1 cellular context compared by ENCODE assay signal in genomic region chr19:3987619-3988371, GRCh38.
TF ChIP-seq lines count a peak whose summit lies in the region.

No MANE protein-coding gene starts in this region.

TF ChIP-seq in K562, 482 proteins besides CTCF, POLR2A, EP300 and RAD21 (continued from another document and continues in another):
- TF ChIP-seq, protein P1, sequence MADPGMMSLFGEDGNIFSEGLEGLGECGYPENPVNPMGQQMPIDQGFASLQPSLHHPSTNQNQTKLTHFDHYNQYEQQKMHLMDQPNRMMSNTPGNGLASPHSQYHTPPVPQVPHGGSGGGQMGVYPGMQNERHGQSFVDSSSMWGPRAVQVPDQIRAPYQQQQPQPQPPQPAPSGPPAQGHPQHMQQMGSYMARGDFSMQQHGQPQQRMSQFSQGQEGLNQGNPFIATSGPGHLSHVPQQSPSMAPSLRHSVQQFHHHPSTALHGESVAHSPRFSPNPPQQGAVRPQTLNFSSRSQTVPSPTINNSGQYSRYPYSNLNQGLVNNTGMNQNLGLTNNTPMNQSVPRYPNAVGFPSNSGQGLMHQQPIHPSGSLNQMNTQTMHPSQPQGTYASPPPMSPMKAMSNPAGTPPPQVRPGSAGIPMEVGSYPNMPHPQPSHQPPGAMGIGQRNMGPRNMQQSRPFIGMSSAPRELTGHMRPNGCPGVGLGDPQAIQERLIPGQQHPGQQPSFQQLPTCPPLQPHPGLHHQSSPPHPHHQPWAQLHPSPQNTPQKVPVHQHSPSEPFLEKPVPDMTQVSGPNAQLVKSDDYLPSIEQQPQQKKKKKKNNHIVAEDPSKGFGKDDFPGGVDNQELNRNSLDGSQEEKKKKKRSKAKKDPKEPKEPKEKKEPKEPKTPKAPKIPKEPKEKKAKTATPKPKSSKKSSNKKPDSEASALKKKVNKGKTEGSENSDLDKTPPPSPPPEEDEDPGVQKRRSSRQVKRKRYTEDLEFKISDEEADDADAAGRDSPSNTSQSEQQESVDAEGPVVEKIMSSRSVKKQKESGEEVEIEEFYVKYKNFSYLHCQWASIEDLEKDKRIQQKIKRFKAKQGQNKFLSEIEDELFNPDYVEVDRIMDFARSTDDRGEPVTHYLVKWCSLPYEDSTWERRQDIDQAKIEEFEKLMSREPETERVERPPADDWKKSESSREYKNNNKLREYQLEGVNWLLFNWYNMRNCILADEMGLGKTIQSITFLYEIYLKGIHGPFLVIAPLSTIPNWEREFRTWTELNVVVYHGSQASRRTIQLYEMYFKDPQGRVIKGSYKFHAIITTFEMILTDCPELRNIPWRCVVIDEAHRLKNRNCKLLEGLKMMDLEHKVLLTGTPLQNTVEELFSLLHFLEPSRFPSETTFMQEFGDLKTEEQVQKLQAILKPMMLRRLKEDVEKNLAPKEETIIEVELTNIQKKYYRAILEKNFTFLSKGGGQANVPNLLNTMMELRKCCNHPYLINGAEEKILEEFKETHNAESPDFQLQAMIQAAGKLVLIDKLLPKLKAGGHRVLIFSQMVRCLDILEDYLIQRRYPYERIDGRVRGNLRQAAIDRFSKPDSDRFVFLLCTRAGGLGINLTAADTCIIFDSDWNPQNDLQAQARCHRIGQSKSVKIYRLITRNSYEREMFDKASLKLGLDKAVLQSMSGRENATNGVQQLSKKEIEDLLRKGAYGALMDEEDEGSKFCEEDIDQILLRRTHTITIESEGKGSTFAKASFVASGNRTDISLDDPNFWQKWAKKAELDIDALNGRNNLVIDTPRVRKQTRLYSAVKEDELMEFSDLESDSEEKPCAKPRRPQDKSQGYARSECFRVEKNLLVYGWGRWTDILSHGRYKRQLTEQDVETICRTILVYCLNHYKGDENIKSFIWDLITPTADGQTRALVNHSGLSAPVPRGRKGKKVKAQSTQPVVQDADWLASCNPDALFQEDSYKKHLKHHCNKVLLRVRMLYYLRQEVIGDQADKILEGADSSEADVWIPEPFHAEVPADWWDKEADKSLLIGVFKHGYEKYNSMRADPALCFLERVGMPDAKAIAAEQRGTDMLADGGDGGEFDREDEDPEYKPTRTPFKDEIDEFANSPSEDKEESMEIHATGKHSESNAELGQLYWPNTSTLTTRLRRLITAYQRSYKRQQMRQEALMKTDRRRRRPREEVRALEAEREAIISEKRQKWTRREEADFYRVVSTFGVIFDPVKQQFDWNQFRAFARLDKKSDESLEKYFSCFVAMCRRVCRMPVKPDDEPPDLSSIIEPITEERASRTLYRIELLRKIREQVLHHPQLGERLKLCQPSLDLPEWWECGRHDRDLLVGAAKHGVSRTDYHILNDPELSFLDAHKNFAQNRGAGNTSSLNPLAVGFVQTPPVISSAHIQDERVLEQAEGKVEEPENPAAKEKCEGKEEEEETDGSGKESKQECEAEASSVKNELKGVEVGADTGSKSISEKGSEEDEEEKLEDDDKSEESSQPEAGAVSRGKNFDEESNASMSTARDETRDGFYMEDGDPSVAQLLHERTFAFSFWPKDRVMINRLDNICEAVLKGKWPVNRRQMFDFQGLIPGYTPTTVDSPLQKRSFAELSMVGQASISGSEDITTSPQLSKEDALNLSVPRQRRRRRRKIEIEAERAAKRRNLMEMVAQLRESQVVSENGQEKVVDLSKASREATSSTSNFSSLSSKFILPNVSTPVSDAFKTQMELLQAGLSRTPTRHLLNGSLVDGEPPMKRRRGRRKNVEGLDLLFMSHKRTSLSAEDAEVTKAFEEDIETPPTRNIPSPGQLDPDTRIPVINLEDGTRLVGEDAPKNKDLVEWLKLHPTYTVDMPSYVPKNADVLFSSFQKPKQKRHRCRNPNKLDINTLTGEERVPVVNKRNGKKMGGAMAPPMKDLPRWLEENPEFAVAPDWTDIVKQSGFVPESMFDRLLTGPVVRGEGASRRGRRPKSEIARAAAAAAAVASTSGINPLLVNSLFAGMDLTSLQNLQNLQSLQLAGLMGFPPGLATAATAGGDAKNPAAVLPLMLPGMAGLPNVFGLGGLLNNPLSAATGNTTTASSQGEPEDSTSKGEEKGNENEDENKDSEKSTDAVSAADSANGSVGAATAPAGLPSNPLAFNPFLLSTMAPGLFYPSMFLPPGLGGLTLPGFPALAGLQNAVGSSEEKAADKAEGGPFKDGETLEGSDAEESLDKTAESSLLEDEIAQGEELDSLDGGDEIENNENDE (IDR thresholded peaks at IDR 0.05; ENCODE audit: low read depth, low read length): no peak
- TF ChIP-seq NCOA6 (IDR thresholded peaks at IDR 0.05) (no peak), PKNOX1 (IDR thresholded peaks at IDR 0.05) (no peak), ZNF764 (CRISPR knock-in tag; IDR thresholded peaks at IDR 0.05; ENCODE audit: low read depth) (no peak), ZNF174 (CRISPR knock-in tag; IDR thresholded peaks at IDR 0.05) (no peak), ZNF583 (CRISPR knock-in tag; IDR thresholded peaks at IDR 0.05) (no peak), FOXK2 (conservative IDR thresholded peaks at IDR 0.05 in 1 of 2, IDR thresholded peaks at IDR 0.05 in 1 of 2; ENCODE audit: low read depth in 2 of 2) (no peak), RUNX1 (IDR thresholded peaks at IDR 0.05; ENCODE audit: low read depth) (no peak), CHD2 (IDR thresholded peaks at IDR 0.05; ENCODE audit: low read depth, low read length) (no peak), ZNF444 (CRISPR knock-in tag; IDR thresholded peaks at IDR 0.05) (no peak), CEBPB (tag; IDR thresholded peaks at IDR 0.05) (peak; percentile 25; the same call in 1 of the 2 replicates), NR4A1 (CRISPR knock-in tag; IDR thresholded peaks at IDR 0.05) (no peak), NR4A1 (tag; IDR thresholded peaks at IDR 0.05) (0 out of 2 replicates have a peak, but pooled peaks have one; percentile 23), ATF7 (IDR thresholded peaks at IDR 0.05) (0 out of 2 replicates have a peak, but pooled peaks have one; percentile 36), CC2D1A (IDR thresholded peaks at IDR 0.05) (peak; percentile 23; the same call in 1 of the 2 replicates), TRIM24 (IDR thresholded peaks at IDR 0.05) (no peak), TAF9B (IDR thresholded peaks at IDR 0.05; ENCODE audit: partially characterized antibody) (no peak)
- TF ChIP-seq, protein P2, sequence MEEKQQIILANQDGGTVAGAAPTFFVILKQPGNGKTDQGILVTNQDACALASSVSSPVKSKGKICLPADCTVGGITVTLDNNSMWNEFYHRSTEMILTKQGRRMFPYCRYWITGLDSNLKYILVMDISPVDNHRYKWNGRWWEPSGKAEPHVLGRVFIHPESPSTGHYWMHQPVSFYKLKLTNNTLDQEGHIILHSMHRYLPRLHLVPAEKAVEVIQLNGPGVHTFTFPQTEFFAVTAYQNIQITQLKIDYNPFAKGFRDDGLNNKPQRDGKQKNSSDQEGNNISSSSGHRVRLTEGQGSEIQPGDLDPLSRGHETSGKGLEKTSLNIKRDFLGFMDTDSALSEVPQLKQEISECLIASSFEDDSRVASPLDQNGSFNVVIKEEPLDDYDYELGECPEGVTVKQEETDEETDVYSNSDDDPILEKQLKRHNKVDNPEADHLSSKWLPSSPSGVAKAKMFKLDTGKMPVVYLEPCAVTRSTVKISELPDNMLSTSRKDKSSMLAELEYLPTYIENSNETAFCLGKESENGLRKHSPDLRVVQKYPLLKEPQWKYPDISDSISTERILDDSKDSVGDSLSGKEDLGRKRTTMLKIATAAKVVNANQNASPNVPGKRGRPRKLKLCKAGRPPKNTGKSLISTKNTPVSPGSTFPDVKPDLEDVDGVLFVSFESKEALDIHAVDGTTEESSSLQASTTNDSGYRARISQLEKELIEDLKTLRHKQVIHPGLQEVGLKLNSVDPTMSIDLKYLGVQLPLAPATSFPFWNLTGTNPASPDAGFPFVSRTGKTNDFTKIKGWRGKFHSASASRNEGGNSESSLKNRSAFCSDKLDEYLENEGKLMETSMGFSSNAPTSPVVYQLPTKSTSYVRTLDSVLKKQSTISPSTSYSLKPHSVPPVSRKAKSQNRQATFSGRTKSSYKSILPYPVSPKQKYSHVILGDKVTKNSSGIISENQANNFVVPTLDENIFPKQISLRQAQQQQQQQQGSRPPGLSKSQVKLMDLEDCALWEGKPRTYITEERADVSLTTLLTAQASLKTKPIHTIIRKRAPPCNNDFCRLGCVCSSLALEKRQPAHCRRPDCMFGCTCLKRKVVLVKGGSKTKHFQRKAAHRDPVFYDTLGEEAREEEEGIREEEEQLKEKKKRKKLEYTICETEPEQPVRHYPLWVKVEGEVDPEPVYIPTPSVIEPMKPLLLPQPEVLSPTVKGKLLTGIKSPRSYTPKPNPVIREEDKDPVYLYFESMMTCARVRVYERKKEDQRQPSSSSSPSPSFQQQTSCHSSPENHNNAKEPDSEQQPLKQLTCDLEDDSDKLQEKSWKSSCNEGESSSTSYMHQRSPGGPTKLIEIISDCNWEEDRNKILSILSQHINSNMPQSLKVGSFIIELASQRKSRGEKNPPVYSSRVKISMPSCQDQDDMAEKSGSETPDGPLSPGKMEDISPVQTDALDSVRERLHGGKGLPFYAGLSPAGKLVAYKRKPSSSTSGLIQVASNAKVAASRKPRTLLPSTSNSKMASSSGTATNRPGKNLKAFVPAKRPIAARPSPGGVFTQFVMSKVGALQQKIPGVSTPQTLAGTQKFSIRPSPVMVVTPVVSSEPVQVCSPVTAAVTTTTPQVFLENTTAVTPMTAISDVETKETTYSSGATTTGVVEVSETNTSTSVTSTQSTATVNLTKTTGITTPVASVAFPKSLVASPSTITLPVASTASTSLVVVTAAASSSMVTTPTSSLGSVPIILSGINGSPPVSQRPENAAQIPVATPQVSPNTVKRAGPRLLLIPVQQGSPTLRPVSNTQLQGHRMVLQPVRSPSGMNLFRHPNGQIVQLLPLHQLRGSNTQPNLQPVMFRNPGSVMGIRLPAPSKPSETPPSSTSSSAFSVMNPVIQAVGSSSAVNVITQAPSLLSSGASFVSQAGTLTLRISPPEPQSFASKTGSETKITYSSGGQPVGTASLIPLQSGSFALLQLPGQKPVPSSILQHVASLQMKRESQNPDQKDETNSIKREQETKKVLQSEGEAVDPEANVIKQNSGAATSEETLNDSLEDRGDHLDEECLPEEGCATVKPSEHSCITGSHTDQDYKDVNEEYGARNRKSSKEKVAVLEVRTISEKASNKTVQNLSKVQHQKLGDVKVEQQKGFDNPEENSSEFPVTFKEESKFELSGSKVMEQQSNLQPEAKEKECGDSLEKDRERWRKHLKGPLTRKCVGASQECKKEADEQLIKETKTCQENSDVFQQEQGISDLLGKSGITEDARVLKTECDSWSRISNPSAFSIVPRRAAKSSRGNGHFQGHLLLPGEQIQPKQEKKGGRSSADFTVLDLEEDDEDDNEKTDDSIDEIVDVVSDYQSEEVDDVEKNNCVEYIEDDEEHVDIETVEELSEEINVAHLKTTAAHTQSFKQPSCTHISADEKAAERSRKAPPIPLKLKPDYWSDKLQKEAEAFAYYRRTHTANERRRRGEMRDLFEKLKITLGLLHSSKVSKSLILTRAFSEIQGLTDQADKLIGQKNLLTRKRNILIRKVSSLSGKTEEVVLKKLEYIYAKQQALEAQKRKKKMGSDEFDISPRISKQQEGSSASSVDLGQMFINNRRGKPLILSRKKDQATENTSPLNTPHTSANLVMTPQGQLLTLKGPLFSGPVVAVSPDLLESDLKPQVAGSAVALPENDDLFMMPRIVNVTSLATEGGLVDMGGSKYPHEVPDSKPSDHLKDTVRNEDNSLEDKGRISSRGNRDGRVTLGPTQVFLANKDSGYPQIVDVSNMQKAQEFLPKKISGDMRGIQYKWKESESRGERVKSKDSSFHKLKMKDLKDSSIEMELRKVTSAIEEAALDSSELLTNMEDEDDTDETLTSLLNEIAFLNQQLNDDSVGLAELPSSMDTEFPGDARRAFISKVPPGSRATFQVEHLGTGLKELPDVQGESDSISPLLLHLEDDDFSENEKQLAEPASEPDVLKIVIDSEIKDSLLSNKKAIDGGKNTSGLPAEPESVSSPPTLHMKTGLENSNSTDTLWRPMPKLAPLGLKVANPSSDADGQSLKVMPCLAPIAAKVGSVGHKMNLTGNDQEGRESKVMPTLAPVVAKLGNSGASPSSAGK (IDR thresholded peaks at IDR 0.05): no peak
- TF ChIP-seq, protein P3, sequence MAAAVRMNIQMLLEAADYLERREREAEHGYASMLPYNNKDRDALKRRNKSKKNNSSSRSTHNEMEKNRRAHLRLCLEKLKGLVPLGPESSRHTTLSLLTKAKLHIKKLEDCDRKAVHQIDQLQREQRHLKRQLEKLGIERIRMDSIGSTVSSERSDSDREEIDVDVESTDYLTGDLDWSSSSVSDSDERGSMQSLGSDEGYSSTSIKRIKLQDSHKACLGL (CRISPR knock-in tag; IDR thresholded peaks at IDR 0.05; ENCODE audit: borderline replicate concordance, poor library complexity, severe bottlenecking): no peak
- TF ChIP-seq, protein P4, sequence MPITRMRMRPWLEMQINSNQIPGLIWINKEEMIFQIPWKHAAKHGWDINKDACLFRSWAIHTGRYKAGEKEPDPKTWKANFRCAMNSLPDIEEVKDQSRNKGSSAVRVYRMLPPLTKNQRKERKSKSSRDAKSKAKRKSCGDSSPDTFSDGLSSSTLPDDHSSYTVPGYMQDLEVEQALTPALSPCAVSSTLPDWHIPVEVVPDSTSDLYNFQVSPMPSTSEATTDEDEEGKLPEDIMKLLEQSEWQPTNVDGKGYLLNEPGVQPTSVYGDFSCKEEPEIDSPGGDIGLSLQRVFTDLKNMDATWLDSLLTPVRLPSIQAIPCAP (CRISPR knock-in tag; IDR thresholded peaks at IDR 0.05; ENCODE audit: borderline replicate concordance): no peak
- TF ChIP-seq, protein P5, sequence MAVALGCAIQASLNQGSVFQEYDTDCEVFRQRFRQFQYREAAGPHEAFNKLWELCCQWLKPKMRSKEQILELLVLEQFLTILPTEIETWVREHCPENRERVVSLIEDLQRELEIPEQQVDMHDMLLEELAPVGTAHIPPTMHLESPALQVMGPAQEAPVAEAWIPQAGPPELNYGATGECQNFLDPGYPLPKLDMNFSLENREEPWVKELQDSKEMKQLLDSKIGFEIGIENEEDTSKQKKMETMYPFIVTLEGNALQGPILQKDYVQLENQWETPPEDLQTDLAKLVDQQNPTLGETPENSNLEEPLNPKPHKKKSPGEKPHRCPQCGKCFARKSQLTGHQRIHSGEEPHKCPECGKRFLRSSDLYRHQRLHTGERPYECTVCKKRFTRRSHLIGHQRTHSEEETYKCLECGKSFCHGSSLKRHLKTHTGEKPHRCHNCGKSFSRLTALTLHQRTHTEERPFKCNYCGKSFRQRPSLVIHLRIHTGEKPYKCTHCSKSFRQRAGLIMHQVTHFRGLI (CRISPR knock-in tag; IDR thresholded peaks at IDR 0.05): no peak
- TF ChIP-seq, protein P6, sequence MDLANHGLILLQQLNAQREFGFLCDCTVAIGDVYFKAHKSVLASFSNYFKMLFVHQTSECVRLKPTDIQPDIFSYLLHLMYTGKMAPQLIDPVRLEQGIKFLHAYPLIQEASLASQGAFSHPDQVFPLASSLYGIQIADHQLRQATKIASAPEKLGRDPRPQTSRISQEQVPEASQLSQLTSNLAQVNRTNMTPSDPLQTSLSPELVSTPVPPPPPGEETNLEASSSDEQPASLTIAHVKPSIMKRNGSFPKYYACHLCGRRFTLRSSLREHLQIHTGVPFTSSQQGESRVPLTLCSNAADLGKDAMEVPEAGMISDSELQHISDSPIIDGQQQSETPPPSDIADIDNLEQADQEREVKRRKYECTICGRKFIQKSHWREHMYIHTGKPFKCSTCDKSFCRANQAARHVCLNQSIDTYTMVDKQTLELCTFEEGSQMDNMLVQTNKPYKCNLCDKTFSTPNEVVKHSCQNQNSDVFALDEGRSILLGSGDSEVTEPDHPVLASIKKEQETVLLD (IDR thresholded peaks at IDR 0.05): peak; percentile 95
